13 cellular contexts compared by ENCODE assay signal in genomic region chr13:114062754-114063153, GRCh38.
DNase-seq lines count a peak whose midpoint lies in the region; ATAC-seq and TF ChIP-seq lines count a peak whose summit lies in the region.
"Had no signal": no experiment of that assay in that cellular context is flagged by ENCODE, and none has a peak within 500 bp of the region (broad histone marks: within the 10 kb centered on the region; RNA-seq: fewer than 3 reads in every experiment).

No MANE protein-coding gene starts in this region.

- no peaks in the 10 kb centered on the region for H3K79me2 ChIP-seq in hepatocyte

- H3K4me3 Mint-ChIP-seq in IgD-negative memory B cell (peak overlapping the region in 3 of 4 donors; percentile 35 to 63 (median 39)), nephron progenitor cell (no peak overlapping the region)

- H3K27me3 Mint-ChIP-seq in IgD-negative memory B cell, result no peaks in the 10 kb centered on the region
- H3K27me3 Mint-ChIP-seq in nephron progenitor cell (ENCODE audit: low read depth, poor library complexity), result peaks cover 3% of the 10 kb centered on the region
- H3K27me3 Mint-ChIP-seq: naive B cell; stimulated activated naive CD8-positive, alpha-beta T cell treated with anti-CD3 and anti-CD28 coated beads, Interleukin-15, Interleukin-2, amounts not matched to agents 100 ng/mL and 50 ng/mL, for 24 hours had no signal

- DNase-seq in SKM-1 treated with dmso at 0.1 percent for 144 hours (lab: John Stamatoyannopoulos, UW; ENCODE audit: unreplicated experiment) (peak; percentile 87), hepatocyte (ENCODE audit: low spot score) (no peak), substantia nigra (lab: John Stamatoyannopoulos, UW) (peak in 1 of 49 donors; percentile 36), NCI-H69 (lab: John Stamatoyannopoulos, UW) (no peak), islet precursor cell (no peak), nephron progenitor cell (no peak)
- DNase-seq: activated CD4-positive, CD25-positive, alpha-beta regulatory T cell; DND-41; effector CD8-positive, alpha-beta T cell; naive B cell had no signal

- H3K36me3 Mint-ChIP-seq in IgD-negative memory B cell (peaks cover 1% of the 10 kb centered on the region), nephron progenitor cell (ENCODE audit: low read depth) (peaks cover 5% of the 10 kb centered on the region)

- no peak overlapping the region for H2AFZ ChIP-seq in hepatocyte

- H3K27ac ChIP-seq in hepatocyte (peak overlapping the region; percentile 15), substantia nigra (ENCODE audit: low read depth, low read length, poor library complexity, severe bottlenecking) (peak overlapping the region; percentile 79)

- H3K9me3 ChIP-seq in hepatocyte (ENCODE audit: low read depth), result no peaks in the 10 kb centered on the region

- peak overlapping the region in 1 of 3 donors; percentile 67 for H3K27ac Mint-ChIP-seq in IgD-negative memory B cell
- H3K27ac Mint-ChIP-seq in nephron progenitor cell, result no peak overlapping the region
- H3K27ac Mint-ChIP-seq: stimulated activated naive CD8-positive, alpha-beta T cell treated with anti-CD3 and anti-CD28 coated beads, Interleukin-15, Interleukin-2, amounts not matched to agents 100 ng/mL and 50 ng/mL, for 24 hours had no signal

- H3K9me3 Mint-ChIP-seq in IgD-negative memory B cell (no peaks in the 10 kb centered on the region), nephron progenitor cell (no peaks in the 10 kb centered on the region)
- H3K9me3 Mint-ChIP-seq: naive B cell; stimulated activated naive CD8-positive, alpha-beta T cell treated with anti-CD3 and anti-CD28 coated beads, Interleukin-15, Interleukin-2, amounts not matched to agents 100 ng/mL and 50 ng/mL, for 24 hours had no signal

- no peak for TF ChIP-seq CTCF in hepatocyte (IDR thresholded peaks at IDR 0.05; ENCODE audit: poor library complexity)
- TF ChIP-seq CTCF in nephron progenitor cell (IDR thresholded peaks at IDR 0.05), result no peak

- no peak overlapping the region for H3K4me2 ChIP-seq in hepatocyte

- H3K4me1 Mint-ChIP-seq in IgD-negative memory B cell (peaks cover 29 to 42% (median 35%) of the 10 kb centered on the region in 3 donors), nephron progenitor cell (peaks cover 62% of the 10 kb centered on the region)

- no peaks in the 10 kb centered on the region for H3K36me3 ChIP-seq in hepatocyte (replicated peaks; ENCODE audit: insufficient read depth, low read depth)

- 86% methylated on average over 16 of the region's 16 CpGs for WGBS in hepatocyte (ENCODE audit: low lambda C conversion rate, missing lambda C conversion rate)

- H3K9me2 ChIP-seq in hepatocyte (replicated peaks; ENCODE audit: insufficient read depth), result no peaks in the 10 kb centered on the region

- H3K27me3 ChIP-seq in hepatocyte, result no peaks in the 10 kb centered on the region

- no peak overlapping the region for H3K4me3 ChIP-seq in hepatocyte

- no peaks in the 10 kb centered on the region for H4K20me1 ChIP-seq in hepatocyte (ENCODE audit: insufficient read depth, poor library complexity, severe bottlenecking)

- ATAC-seq in HG02840 (IDR thresholded peaks at IDR 0.05; ENCODE audit: low FRiP score, unreplicated experiment), result no peak

- peaks cover 23% of the 10 kb centered on the region for H3K4me1 ChIP-seq in hepatocyte (ENCODE audit: insufficient read depth)
